8 cellular contexts compared by ENCODE assay signal in the genomic region with DNA sequence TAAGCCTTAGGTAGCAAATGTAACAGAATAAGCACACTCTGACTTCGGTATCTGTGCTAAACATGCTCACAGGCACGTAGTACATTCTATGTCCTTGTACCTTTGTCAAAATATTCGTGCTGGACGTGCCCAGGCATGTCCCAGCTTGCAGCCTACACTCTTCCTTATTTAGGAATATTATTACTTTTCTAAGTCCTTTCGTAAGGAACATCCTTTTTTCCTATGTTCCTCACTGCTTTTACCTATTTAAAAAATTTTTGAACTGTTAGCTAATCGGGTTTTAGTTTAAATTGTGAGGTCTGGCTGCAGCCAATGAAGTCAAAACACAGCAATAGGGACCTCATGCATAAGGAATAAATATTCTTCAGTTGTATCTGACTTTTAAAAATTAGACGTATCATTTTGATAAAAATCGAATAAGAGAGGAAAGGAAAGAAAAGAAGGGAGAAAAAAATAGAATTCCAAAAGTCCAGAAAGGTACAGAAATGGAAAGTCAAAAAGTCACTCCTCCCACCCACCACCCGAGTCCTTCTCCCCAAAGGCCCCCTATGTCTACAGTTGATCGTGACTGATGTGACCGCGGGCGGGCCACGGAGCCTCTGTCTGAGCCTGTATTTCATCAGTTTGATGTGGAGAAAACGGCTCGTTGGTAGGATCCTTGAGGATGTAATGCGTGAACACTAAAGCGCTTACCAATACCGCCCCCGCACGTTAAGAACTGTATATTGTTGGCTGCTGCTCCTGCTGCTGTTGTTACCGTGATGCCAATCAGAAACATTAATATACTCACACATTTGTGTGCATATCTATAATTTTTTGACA. TPM values are rescaled to one million over a fixed set of nuclear protein-coding genes. Genes with fewer than 3 reads are reported as not detected.
DNase-seq lines count a peak whose midpoint lies in the region; ATAC-seq and TF ChIP-seq lines count a peak whose summit lies in the region.

No MANE protein-coding gene starts in this region.

- H3K4me1 Mint-ChIP-seq in T-helper 17 cell = peaks cover 5% of the 10 kb centered on the region

- H4K91ac ChIP-seq in mesenchymal stem cell (ENCODE audit: low read length) = peak overlapping the region; percentile 25

- H3K9ac ChIP-seq in mesenchymal stem cell (ENCODE audit: low read length) = peak overlapping the region; percentile 97

- H3K23ac ChIP-seq in mesenchymal stem cell (ENCODE audit: low read length in 2 of 2) = no peak overlapping the region

- no peak overlapping the region for H2BK15ac ChIP-seq in mesenchymal stem cell (ENCODE audit: low read depth, poor library complexity, severe bottlenecking)

- peaks cover 4% of the 10 kb centered on the region for H3K79me1 ChIP-seq in mesenchymal stem cell (replicated peaks; ENCODE audit: low read length, poor library complexity, severe bottlenecking)

- 20% methylated on average over 15 of the region's 22 CpGs for WGBS in mesenchymal stem cell

- peak; percentile 38 for ATAC-seq in HG03095 (IDR thresholded peaks at IDR 0.05; ENCODE audit: unreplicated experiment)
- ATAC-seq in T-helper 17 cell = peak; percentile 64

- peak overlapping the region; percentile 62 for H3K4me2 ChIP-seq in mesenchymal stem cell (ENCODE audit: low read length, poor library complexity, severe bottlenecking)

- peak overlapping the region; percentile 29 to 76 (median 61) for H3K4me3 ChIP-seq in dorsolateral prefrontal cortex
- peak overlapping the region in 1 of 2 experiments; percentile 64 for H3K4me3 ChIP-seq in mesenchymal stem cell (ENCODE audit: insufficient read depth in 1 of 2, low read depth in 1 of 2, low read length in 2 of 2)

- no peak overlapping the region for H3K27ac Mint-ChIP-seq in T-helper 17 cell

- peak overlapping the region; percentile 91 to 100 (median 99) for H3K27ac ChIP-seq in dorsolateral prefrontal cortex
- peak overlapping the region; percentile 97 for H3K27ac ChIP-seq in mesenchymal stem cell (ENCODE audit: low read length, poor library complexity, severe bottlenecking)

- H3K9me3 ChIP-seq in T-helper 17 cell (ENCODE audit: control insufficient read depth, low read length, poor library complexity, severe bottlenecking) (no peaks in the 10 kb centered on the region), mesenchymal stem cell (ENCODE audit: control insufficient read depth, low read length) (no peaks in the 10 kb centered on the region)

- H3K27me3 Mint-ChIP-seq in T-helper 17 cell = no peaks in the 10 kb centered on the region

- no peak overlapping the region for H2AFZ ChIP-seq in mesenchymal stem cell (ENCODE audit: low read depth, low read length)

- H3K36me3 ChIP-seq in mesenchymal stem cell (ENCODE audit: control insufficient read depth in 1 of 2, insufficient read depth in 2 of 2, low read depth in 1 of 2, low read length in 2 of 2) = peaks cover 5% of the 10 kb centered on the region in 2 experiments

- H2BK120ac ChIP-seq in mesenchymal stem cell (ENCODE audit: low read depth, low read length) = peak overlapping the region; percentile 42

- peaks cover 8% of the 10 kb centered on the region for H3K4me1 ChIP-seq in mesenchymal stem cell (ENCODE audit: control insufficient read depth, insufficient read depth, low read depth, low read length)

- H3K4ac ChIP-seq in mesenchymal stem cell (ENCODE audit: low read depth in 1 of 2, low read length in 2 of 2) = no peak overlapping the region

- no peak overlapping the region for H2AK5ac ChIP-seq in mesenchymal stem cell (ENCODE audit: low read length, severe bottlenecking)

- peak; percentile 57 for DNase-seq in activated naive CD4-positive, alpha-beta T cell treated with Interleukin-2 at 50 U/mL for 16 hours
- DNase-seq in activated naive CD4-positive, alpha-beta T cell (lab: John Stamatoyannopoulos, UW) = no peak
- peak in 2 of 3 donors; percentile 36 to 50 for DNase-seq in T-helper 17 cell
- DNase-seq in dorsolateral prefrontal cortex = peak; percentile 51 to 86 (median 66)
- peak; percentile 93 for DNase-seq in mesenchymal stem cell
- peak; percentile 88 for DNase-seq in superior temporal gyrus (ENCODE audit: extremely low spot score)
- DNase-seq in NCI-H345 treated with DMSO at 0.1 percent for 48 hours (lab: John Stamatoyannopoulos, UW; ENCODE audit: unreplicated experiment) = no peak

- peaks cover 2% of the 10 kb centered on the region for H3K36me3 Mint-ChIP-seq in T-helper 17 cell (ENCODE audit: low read depth)

- no peak overlapping the region for H3K14ac ChIP-seq in mesenchymal stem cell (ENCODE audit: low read length in 2 of 2)

- peak in 54 of 56 donors; percentile 16 to 66 (median 46) for TF ChIP-seq CTCF in dorsolateral prefrontal cortex (IDR thresholded peaks at IDR 0.05 in 54 of 56, conservative IDR thresholded peaks at IDR 0.05 in 2 of 56; ENCODE audit: low read depth in 1 of 56, partially characterized antibody in 56 of 56)

- H3K4me3 Mint-ChIP-seq in T-helper 17 cell = no peak overlapping the region

- H2BK12ac ChIP-seq in mesenchymal stem cell (ENCODE audit: low read length in 2 of 2) = no peak overlapping the region

- intact Hi-C loops in dorsolateral prefrontal cortex (cut with DNase I) = no loop called here

- no peak overlapping the region for H4K8ac ChIP-seq in mesenchymal stem cell (ENCODE audit: low read length)

- peak overlapping the region; percentile 16 to 70 for H3K18ac ChIP-seq in mesenchymal stem cell (ENCODE audit: low read depth in 1 of 2, low read length in 2 of 2)

- H2BK5ac ChIP-seq in mesenchymal stem cell (ENCODE audit: low read depth, low read length, poor library complexity, severe bottlenecking) = peak overlapping the region; percentile 93

- H3K27me3 ChIP-seq in dorsolateral prefrontal cortex (no peaks in the 10 kb centered on the region), mesenchymal stem cell (ENCODE audit: control insufficient read depth in 1 of 2, insufficient read depth in 1 of 2, low read length in 2 of 2) (no peaks in the 10 kb centered on the region)

RNA-seq across cellular contexts. Expression of a gene that starts 24.4 kb away (rescaled TPM):
- total RNA-seq in T-helper 17 cell = 1,000 to 10,000 TPM; 1,335 to 1,398 TPM
- 1,000 to 10,000 TPM in 109 of 120 experiments, 100 to 1,000 TPM in 11; 835 to 2,453 (median 1,204) TPM for total RNA-seq in dorsolateral prefrontal cortex
- 1,267 TPM for polyA plus RNA-seq in mesenchymal stem cell (2013, experiment 1 of 2)
- 1,268 TPM for polyA plus RNA-seq in mesenchymal stem cell (2013, experiment 2 of 2)

RNA-seq across cellular contexts. Expression of a gene that starts 50.1 kb away (rescaled TPM):
- total RNA-seq in T-helper 17 cell (10 to 100 TPM; 32.0 to 41.1 TPM), dorsolateral prefrontal cortex (10 to 100 TPM; 11.3 to 26.5 (median 16.9) TPM)
- polyA plus RNA-seq in mesenchymal stem cell (2013, experiment 1 of 2) = 6.0 TPM
- 6.0 TPM for polyA plus RNA-seq in mesenchymal stem cell (2013, experiment 2 of 2)

RNA-seq across cellular contexts. Expression of a gene that starts 54.6 kb away (rescaled TPM):
- total RNA-seq in T-helper 17 cell (1 to 10 TPM; 3.7 to 4.6 TPM), dorsolateral prefrontal cortex (10 to 100 TPM; 19.5 to 37.7 (median 28.0) TPM)
- polyA plus RNA-seq in mesenchymal stem cell (2013, experiment 1 of 2) = 2.1 TPM
- 2.2 TPM for polyA plus RNA-seq in mesenchymal stem cell (2013, experiment 2 of 2)

Comparison
In these comparisons a context has a peak if more than half of its experiments do, and no peak if none do; other contexts are left out.
1. DNase-seq: peak in activated naive CD4-positive, alpha-beta T cell treated with Interleukin-2 at 50 U/mL for 16 hours (single experiment), T-helper 17 cell (2 of 3), dorsolateral prefrontal cortex (10 of 10), mesenchymal stem cell (single experiment) and superior temporal gyrus (single experiment); none in activated naive CD4-positive, alpha-beta T cell (0 of 4) and NCI-H345 treated with DMSO at 0.1 percent for 48 hours (single experiment).